In the genomic region with DNA sequence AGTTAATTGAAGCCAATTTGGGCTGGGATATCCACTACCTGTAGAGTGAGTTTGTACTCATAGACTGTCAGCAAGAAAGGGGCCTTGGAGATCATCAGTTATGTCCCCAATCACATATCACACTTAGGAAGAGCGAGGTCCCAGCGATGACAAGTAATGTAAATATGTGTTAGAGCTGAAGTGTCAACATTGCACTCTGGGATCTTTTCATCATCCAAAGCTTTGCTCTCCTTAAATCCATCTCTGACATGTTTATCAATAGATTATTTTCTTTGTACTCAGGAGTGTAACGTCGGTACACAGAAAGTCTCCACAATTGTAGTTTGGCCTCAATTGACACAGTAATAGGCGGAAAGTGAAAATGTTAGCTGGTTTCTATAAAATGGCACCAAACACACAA, we compare ENCODE assay signal across 1 cellular context.
TF ChIP-seq lines count a peak whose summit lies in the region.

No MANE protein-coding gene starts in this region.

TF ChIP-seq in HepG2, 621 proteins besides CTCF, POLR2A, EP300 and RAD21 (continued from another document and continues in another):
- TF ChIP-seq, protein P1, sequence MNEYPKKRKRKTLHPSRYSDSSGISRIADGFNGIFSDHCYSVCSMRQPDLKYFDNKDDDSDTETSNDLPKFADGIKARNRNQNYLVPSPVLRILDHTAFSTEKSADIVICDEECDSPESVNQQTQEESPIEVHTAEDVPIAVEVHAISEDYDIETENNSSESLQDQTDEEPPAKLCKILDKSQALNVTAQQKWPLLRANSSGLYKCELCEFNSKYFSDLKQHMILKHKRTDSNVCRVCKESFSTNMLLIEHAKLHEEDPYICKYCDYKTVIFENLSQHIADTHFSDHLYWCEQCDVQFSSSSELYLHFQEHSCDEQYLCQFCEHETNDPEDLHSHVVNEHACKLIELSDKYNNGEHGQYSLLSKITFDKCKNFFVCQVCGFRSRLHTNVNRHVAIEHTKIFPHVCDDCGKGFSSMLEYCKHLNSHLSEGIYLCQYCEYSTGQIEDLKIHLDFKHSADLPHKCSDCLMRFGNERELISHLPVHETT (CRISPR knock-in tag; conservative IDR thresholded peaks at IDR 0.05): no peak
- TF ChIP-seq FOXP1 (IDR thresholded peaks at IDR 0.05) (no peak), FOXP1 (CRISPR knock-in tag; IDR thresholded peaks at IDR 0.05) (peak; percentile 80), HNF4A (CRISPR knock-in tag; IDR thresholded peaks at IDR 0.05) (0 out of 2 replicates have a peak, but pooled peaks have one; percentile 11), HHEX (CRISPR knock-in tag; IDR thresholded peaks at IDR 0.05) (peak; percentile 74), FOXM1 (CRISPR knock-in tag; IDR thresholded peaks at IDR 0.05) (no peak), KDM6A (CRISPR knock-in tag; IDR thresholded peaks at IDR 0.05; ENCODE audit: low read depth) (no peak), ATF1 (CRISPR knock-in tag; IDR thresholded peaks at IDR 0.05) (0 out of 2 replicates have a peak, but pooled peaks have one; percentile 30), ZNF253 (CRISPR knock-in tag; IDR thresholded peaks at IDR 0.05; ENCODE audit: borderline replicate concordance) (no peak), POLR2AphosphoS5 (IDR thresholded peaks at IDR 0.05; ENCODE audit: low read depth, low read length) (no peak), DMAP1 (CRISPR knock-in tag; IDR thresholded peaks at IDR 0.05) (no peak), TARDBP (CRISPR knock-in tag; IDR thresholded peaks at IDR 0.05) (no peak), CEBPG (CRISPR knock-in tag; IDR thresholded peaks at IDR 0.05) (peak; percentile 30; the same call in 1 of the 2 replicates), ELF1 (CRISPR knock-in tag; IDR thresholded peaks at IDR 0.05) (no peak), KDM2A (CRISPR knock-in tag; IDR thresholded peaks at IDR 0.05; ENCODE audit: borderline replicate concordance, low read depth) (no peak), IKZF1 (IDR thresholded peaks at IDR 0.05) (no peak), RARA (CRISPR knock-in tag; IDR thresholded peaks at IDR 0.05) (peak; percentile 49; the same call in 1 of the 2 replicates), ZNF777 (CRISPR knock-in tag; IDR thresholded peaks at IDR 0.05) (no peak), SKI (IDR thresholded peaks at IDR 0.05; ENCODE audit: partially characterized antibody) (no peak), HNRNPH1 (optimal IDR thresholded peaks at IDR 0.05; ENCODE audit: low read depth, low read length) (no peak), BCL6 (CRISPR knock-in tag; IDR thresholded peaks at IDR 0.05) (peak; percentile 51; the same call in 1 of the 2 replicates), HNRNPUL1 (IDR thresholded peaks at IDR 0.05; ENCODE audit: low read depth, low read length) (no peak), ZNF30 (CRISPR knock-in tag; IDR thresholded peaks at IDR 0.05) (no peak), TBX3 (IDR thresholded peaks at IDR 0.05; ENCODE audit: borderline replicate concordance) (peak; percentile 79; the same call in 1 of the 2 replicates), ZFX (CRISPR knock-in tag; IDR thresholded peaks at IDR 0.05; ENCODE audit: low read depth) (no peak), PITX1 (CRISPR knock-in tag; IDR thresholded peaks at IDR 0.05) (peak; percentile 13; the same call in 1 of the 2 replicates), PHF8 (CRISPR knock-in tag; IDR thresholded peaks at IDR 0.05) (no peak), MIER3 (CRISPR knock-in tag; IDR thresholded peaks at IDR 0.05; ENCODE audit: borderline replicate concordance) (0 out of 2 replicates have a peak, but pooled peaks have one; percentile 24), HOXD1 (CRISPR knock-in tag; IDR thresholded peaks at IDR 0.05) (peak; percentile 35; the same call in 1 of the 2 replicates), ARNT (IDR thresholded peaks at IDR 0.05) (no peak), PHF20 (CRISPR knock-in tag; IDR thresholded peaks at IDR 0.05) (no peak), FOXA1 (IDR thresholded peaks at IDR 0.05) (peak; percentile 70; the same call in 1 of the 2 replicates), FOXA1 (CRISPR knock-in tag; IDR thresholded peaks at IDR 0.05) (peak; percentile 71), ZNF567 (CRISPR knock-in tag; IDR thresholded peaks at IDR 0.05; ENCODE audit: borderline replicate concordance) (no peak), ASH2L (IDR thresholded peaks at IDR 0.05; ENCODE audit: insufficient read length, low read depth, low read length) (no peak), NRL (CRISPR knock-in tag; IDR thresholded peaks at IDR 0.05; ENCODE audit: borderline replicate concordance) (no peak), WIZ (CRISPR knock-in tag; IDR thresholded peaks at IDR 0.05) (no peak), ZNF383 (CRISPR knock-in tag; IDR thresholded peaks at IDR 0.05; ENCODE audit: borderline replicate concordance) (no peak), ADNP (CRISPR knock-in tag; IDR thresholded peaks at IDR 0.05) (no peak), ZNF20 (CRISPR knock-in tag; IDR thresholded peaks at IDR 0.05) (no peak), CEBPB (IDR thresholded peaks at IDR 0.05; ENCODE audit: borderline replicate concordance, low read depth, low read length) (no peak), NR3C1 (CRISPR knock-in tag; IDR thresholded peaks at IDR 0.05) (no peak)
- TF ChIP-seq, protein P2, sequence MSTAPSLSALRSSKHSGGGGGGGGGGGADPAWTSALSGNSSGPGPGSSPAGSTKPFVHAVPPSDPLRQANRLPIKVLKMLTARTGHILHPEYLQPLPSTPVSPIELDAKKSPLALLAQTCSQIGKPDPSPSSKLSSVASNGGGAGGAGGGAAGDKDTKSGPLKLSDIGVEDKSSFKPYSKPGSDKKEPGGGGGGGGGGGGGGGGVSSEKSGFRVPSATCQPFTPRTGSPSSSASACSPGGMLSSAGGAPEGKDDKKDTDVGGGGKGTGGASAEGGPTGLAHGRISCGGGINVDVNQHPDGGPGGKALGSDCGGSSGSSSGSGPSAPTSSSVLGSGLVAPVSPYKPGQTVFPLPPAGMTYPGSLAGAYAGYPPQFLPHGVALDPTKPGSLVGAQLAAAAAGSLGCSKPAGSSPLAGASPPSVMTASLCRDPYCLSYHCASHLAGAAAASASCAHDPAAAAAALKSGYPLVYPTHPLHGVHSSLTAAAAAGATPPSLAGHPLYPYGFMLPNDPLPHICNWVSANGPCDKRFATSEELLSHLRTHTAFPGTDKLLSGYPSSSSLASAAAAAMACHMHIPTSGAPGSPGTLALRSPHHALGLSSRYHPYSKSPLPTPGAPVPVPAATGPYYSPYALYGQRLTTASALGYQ (CRISPR knock-in tag; IDR thresholded peaks at IDR 0.05): peak; percentile 49; the same call in 1 of the 2 replicates
- TF ChIP-seq, protein P3, sequence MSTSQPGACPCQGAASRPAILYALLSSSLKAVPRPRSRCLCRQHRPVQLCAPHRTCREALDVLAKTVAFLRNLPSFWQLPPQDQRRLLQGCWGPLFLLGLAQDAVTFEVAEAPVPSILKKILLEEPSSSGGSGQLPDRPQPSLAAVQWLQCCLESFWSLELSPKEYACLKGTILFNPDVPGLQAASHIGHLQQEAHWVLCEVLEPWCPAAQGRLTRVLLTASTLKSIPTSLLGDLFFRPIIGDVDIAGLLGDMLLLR (CRISPR knock-in tag; IDR thresholded peaks at IDR 0.05): no peak
- TF ChIP-seq, protein P4, sequence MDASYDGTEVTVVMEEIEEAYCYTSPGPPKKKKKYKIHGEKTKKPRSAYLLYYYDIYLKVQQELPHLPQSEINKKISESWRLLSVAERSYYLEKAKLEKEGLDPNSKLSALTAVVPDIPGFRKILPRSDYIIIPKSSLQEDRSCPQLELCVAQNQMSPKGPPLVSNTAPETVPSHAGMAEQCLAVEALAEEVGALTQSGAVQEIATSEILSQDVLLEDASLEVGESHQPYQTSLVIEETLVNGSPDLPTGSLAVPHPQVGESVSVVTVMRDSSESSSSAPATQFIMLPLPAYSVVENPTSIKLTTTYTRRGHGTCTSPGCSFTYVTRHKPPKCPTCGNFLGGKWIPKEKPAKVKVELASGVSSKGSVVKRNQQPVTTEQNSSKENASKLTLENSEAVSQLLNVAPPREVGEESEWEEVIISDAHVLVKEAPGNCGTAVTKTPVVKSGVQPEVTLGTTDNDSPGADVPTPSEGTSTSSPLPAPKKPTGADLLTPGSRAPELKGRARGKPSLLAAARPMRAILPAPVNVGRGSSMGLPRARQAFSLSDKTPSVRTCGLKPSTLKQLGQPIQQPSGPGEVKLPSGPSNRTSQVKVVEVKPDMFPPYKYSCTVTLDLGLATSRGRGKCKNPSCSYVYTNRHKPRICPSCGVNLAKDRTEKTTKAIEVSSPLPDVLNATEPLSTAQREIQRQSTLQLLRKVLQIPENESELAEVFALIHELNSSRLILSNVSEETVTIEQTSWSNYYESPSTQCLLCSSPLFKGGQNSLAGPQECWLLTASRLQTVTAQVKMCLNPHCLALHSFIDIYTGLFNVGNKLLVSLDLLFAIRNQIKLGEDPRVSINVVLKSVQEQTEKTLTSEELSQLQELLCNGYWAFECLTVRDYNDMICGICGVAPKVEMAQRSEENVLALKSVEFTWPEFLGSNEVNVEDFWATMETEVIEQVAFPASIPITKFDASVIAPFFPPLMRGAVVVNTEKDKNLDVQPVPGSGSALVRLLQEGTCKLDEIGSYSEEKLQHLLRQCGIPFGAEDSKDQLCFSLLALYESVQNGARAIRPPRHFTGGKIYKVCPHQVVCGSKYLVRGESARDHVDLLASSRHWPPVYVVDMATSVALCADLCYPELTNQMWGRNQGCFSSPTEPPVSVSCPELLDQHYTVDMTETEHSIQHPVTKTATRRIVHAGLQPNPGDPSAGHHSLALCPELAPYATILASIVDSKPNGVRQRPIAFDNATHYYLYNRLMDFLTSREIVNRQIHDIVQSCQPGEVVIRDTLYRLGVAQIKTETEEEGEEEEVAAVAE (CRISPR knock-in tag; IDR thresholded peaks at IDR 0.05; ENCODE audit: borderline replicate concordance): no peak
- TF ChIP-seq, protein P5, sequence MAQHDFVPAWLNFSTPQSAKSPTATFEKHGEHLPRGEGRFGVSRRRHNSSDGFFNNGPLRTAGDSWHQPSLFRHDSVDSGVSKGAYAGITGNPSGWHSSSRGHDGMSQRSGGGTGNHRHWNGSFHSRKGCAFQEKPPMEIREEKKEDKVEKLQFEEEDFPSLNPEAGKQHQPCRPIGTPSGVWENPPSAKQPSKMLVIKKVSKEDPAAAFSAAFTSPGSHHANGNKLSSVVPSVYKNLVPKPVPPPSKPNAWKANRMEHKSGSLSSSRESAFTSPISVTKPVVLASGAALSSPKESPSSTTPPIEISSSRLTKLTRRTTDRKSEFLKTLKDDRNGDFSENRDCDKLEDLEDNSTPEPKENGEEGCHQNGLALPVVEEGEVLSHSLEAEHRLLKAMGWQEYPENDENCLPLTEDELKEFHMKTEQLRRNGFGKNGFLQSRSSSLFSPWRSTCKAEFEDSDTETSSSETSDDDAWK (CRISPR knock-in tag; IDR thresholded peaks at IDR 0.05): no peak
- TF ChIP-seq, protein P6, sequence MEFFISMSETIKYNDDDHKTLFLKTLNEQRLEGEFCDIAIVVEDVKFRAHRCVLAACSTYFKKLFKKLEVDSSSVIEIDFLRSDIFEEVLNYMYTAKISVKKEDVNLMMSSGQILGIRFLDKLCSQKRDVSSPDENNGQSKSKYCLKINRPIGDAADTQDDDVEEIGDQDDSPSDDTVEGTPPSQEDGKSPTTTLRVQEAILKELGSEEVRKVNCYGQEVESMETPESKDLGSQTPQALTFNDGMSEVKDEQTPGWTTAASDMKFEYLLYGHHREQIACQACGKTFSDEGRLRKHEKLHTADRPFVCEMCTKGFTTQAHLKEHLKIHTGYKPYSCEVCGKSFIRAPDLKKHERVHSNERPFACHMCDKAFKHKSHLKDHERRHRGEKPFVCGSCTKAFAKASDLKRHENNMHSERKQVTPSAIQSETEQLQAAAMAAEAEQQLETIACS (CRISPR knock-in tag; IDR thresholded peaks at IDR 0.05): no peak
- TF ChIP-seq, protein P7, sequence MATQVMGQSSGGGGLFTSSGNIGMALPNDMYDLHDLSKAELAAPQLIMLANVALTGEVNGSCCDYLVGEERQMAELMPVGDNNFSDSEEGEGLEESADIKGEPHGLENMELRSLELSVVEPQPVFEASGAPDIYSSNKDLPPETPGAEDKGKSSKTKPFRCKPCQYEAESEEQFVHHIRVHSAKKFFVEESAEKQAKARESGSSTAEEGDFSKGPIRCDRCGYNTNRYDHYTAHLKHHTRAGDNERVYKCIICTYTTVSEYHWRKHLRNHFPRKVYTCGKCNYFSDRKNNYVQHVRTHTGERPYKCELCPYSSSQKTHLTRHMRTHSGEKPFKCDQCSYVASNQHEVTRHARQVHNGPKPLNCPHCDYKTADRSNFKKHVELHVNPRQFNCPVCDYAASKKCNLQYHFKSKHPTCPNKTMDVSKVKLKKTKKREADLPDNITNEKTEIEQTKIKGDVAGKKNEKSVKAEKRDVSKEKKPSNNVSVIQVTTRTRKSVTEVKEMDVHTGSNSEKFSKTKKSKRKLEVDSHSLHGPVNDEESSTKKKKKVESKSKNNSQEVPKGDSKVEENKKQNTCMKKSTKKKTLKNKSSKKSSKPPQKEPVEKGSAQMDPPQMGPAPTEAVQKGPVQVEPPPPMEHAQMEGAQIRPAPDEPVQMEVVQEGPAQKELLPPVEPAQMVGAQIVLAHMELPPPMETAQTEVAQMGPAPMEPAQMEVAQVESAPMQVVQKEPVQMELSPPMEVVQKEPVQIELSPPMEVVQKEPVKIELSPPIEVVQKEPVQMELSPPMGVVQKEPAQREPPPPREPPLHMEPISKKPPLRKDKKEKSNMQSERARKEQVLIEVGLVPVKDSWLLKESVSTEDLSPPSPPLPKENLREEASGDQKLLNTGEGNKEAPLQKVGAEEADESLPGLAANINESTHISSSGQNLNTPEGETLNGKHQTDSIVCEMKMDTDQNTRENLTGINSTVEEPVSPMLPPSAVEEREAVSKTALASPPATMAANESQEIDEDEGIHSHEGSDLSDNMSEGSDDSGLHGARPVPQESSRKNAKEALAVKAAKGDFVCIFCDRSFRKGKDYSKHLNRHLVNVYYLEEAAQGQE (IDR thresholded peaks at IDR 0.05; ENCODE audit: borderline replicate concordance in 1 of 2, low read depth in 1 of 2, low read length in 2 of 2): peak in 1 of 2 experiments; percentile 41; a peak in 1 of 4 replicates
- TF ChIP-seq, protein P8, sequence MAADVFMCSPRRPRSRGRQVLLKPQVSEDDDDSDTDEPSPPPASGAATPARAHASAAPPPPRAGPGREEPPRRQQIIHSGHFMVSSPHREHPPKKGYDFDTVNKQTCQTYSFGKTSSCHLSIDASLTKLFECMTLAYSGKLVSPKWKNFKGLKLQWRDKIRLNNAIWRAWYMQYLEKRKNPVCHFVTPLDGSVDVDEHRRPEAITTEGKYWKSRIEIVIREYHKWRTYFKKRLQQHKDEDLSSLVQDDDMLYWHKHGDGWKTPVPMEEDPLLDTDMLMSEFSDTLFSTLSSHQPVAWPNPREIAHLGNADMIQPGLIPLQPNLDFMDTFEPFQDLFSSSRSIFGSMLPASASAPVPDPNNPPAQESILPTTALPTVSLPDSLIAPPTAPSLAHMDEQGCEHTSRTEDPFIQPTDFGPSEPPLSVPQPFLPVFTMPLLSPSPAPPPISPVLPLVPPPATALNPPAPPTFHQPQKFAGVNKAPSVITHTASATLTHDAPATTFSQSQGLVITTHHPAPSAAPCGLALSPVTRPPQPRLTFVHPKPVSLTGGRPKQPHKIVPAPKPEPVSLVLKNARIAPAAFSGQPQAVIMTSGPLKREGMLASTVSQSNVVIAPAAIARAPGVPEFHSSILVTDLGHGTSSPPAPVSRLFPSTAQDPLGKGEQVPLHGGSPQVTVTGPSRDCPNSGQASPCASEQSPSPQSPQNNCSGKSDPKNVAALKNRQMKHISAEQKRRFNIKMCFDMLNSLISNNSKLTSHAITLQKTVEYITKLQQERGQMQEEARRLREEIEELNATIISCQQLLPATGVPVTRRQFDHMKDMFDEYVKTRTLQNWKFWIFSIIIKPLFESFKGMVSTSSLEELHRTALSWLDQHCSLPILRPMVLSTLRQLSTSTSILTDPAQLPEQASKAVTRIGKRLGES (CRISPR knock-in tag; IDR thresholded peaks at IDR 0.05; ENCODE audit: borderline replicate concordance): no peak
